28 cellular contexts compared by ENCODE assay signal in genomic region chr11:29989181-29989580, GRCh38. TPM values are rescaled to one million over a fixed set of nuclear protein-coding genes. Genes with fewer than 3 reads are reported as not detected.
"Had no signal": no experiment of that assay in that cellular context is flagged by ENCODE, and none has a peak within 500 bp of the region (broad histone marks: within the 10 kb centered on the region; RNA-seq: fewer than 3 reads in every experiment).

No MANE protein-coding gene starts in this region.

- DNase-seq: activated B cell treated with CpG ODN at 0.5 μM for 24 hours; activated CD4-positive, alpha-beta T cell treated with anti-CD3 and anti-CD28 coated beads, Interleukin-2, amount 50 U/mL, for 1 hour; activated CD8-positive, alpha-beta T cell treated with anti-CD3 and anti-CD28 coated beads for 36 hours; activated naive CD8-positive, alpha-beta T cell treated with anti-CD3 and anti-CD28 coated beads, Interleukin-2, amount 50 U/mL, for 24 hours; activated T-cell treated with anti-CD3 and anti-CD28 coated beads, Interleukin-2, amount 50 U/mL, for 48 hours; amygdala; effector CD4-positive, alpha-beta T cell; esophagus squamous epithelium; foreskin fibroblast; heart left ventricle; hypothalamus; left lung; lower lobe of right lung; mesendoderm; stimulated activated CD4-positive, alpha-beta T cell treated with anti-CD3 and anti-CD28 coated beads, Interleukin-2, amount 100 ng/mL, for 48 hours; stimulated activated naive CD4-positive, alpha-beta T cell treated with Interleukin-2 at 50 U/mL for 16 hours; T-helper 17 cell; T1000; testis; transverse colon had no signal

- ATAC-seq: activated CD8-positive, alpha-beta T cell treated with anti-CD3 and anti-CD28 coated beads for 36 hours; activated naive CD8-positive, alpha-beta T cell treated with anti-CD3 and anti-CD28 coated beads, Interleukin-2, amount 50 U/mL, for 24 hours; left lung; lower lobe of right lung; natural killer cell treated with Interleukin-12 subunit alpha and Interleukin-12 subunit beta and Interleukin-15 and Interleukin-18, amount 100 ng/mL, for 72 hours; T-helper 17 cell had no signal

- H3K27ac ChIP-seq: epithelial cell of prostate, esophagus squamous epithelium, heart left ventricle, left lung, lower lobe of right lung, right atrium auricular region, testis, transverse colon had no signal

- H3K27me3 ChIP-seq: esophagus squamous epithelium, heart left ventricle, left lung, right atrium auricular region, testis, transverse colon had no signal

- FAIRE-seq: urothelium cell line had no signal

- H3K9me3 ChIP-seq: esophagus squamous epithelium, left lung, lower lobe of right lung, testis, transverse colon had no signal

- H3K36me3 ChIP-seq: esophagus squamous epithelium, heart left ventricle, left lung, lower lobe of right lung, right atrium auricular region, transverse colon had no signal

- H3K4me1 ChIP-seq: esophagus squamous epithelium, left lung, lower lobe of right lung, testis, transverse colon had no signal

- H3K4me3 ChIP-seq: esophagus squamous epithelium, heart left ventricle, left lung, lower lobe of right lung, right atrium auricular region, testis, transverse colon had no signal

RNA-seq across cellular contexts. Expression of gene KCNA4, which starts 27.6 kb away (rescaled TPM):
- total RNA-seq: activated B cell treated with CpG ODN at 0.5 μM for 24 hours; activated CD8-positive, alpha-beta T cell treated with anti-CD3 and anti-CD28 coated beads for 36 hours; activated T-helper 2 cell treated with anti-CD3 and anti-CD28 coated beads, Interferon-gamma antibody, Interleukin-2, Interleukin-4, amounts not matched to agents 10 μg/mL and 5 μg/mL and 100 μg/mL, durations not matched to agents 14 hours and 24 hours and 36 hours; esophagus squamous epithelium; kidney epithelial cell; mononuclear cell; natural killer cell treated with Interleukin-12 subunit alpha and Interleukin-12 subunit beta and Interleukin-15 and Interleukin-18, amount 100 ng/mL, for 72 hours; pulmonary artery endothelial cell; T-helper 17 cell; transverse colon had no signal
